In the genomic region with DNA sequence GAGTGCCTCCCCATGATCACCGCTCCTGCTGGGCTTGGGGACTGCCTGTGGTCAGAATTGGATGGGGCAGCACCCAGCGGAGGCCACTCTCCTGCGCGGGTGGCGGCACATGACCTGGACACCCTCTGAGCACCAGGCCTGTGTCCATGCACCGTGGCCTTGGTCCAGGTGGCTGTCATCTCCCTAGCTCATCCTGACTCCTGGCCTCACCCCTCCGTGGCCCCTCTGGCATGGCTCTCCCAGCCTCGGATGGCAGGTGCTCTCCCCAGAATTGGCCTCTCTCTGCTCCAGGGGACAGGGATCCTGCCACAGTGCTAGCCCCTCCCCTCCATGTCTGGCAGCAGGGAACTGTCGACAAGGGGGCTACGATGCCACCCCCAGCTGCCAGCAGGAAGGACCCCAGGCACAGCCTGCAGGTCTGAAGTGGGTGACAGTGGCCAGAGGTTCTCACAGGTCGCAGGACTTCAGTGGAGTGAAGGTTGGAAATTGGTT, we compare ENCODE assay signal across 18 cellular contexts. TPM values are rescaled to one million over a fixed set of nuclear protein-coding genes. Genes with fewer than 3 reads are reported as not detected.
DNase-seq lines count a peak whose midpoint lies in the region; ATAC-seq and TF ChIP-seq lines count a peak whose summit lies in the region.
"Had no signal": no experiment of that assay in that cellular context is flagged by ENCODE, and none has a peak within 500 bp of the region (broad histone marks: within the 10 kb centered on the region; RNA-seq: fewer than 3 reads in every experiment).

No MANE protein-coding gene starts in this region.

- no peaks in the 10 kb centered on the region for H3K27me3 ChIP-seq in heart right ventricle

- peaks cover 19% of the 10 kb centered on the region for H3K4me1 Mint-ChIP-seq in progenitor cell of endocrine pancreas (ENCODE audit: low read depth)
- H3K4me1 Mint-ChIP-seq in HFFc6 (ENCODE audit: low read depth): no peaks in the 10 kb centered on the region
- no peaks in the 10 kb centered on the region for H3K4me1 Mint-ChIP-seq in activated T-cell treated with anti-CD3 and anti-CD28 coated beads, Interleukin-2, amount 50 U/mL, for 4 hours (ENCODE audit: low read depth)

- H3K27ac ChIP-seq in HEK293 (ENCODE audit: extremely low read depth, low read depth, low read length) (no peak overlapping the region), heart right ventricle (peak overlapping the region in 6 of 10 donors; percentile 9 to 59 (median 38))

- peak overlapping the region; percentile 90 for H3K27ac Mint-ChIP-seq in progenitor cell of endocrine pancreas
- H3K27ac Mint-ChIP-seq in HFFc6: no peak overlapping the region

- TF ChIP-seq CTCF in HEK293 (tag by site-specific recombination; IDR thresholded peaks at IDR 0.05) (no peak), heart right ventricle (IDR thresholded peaks at IDR 0.05) (no peak), progenitor cell of endocrine pancreas (IDR thresholded peaks at IDR 0.05; ENCODE audit: unreplicated experiment) (no peak), HFFc6 (IDR thresholded peaks at IDR 0.05) (no peak)

- H3K9me3 Mint-ChIP-seq in progenitor cell of endocrine pancreas (ENCODE audit: low read depth) (no peaks in the 10 kb centered on the region), HFFc6 (no peaks in the 10 kb centered on the region)
- H3K9me3 Mint-ChIP-seq in activated T-cell treated with anti-CD3 and anti-CD28 coated beads, Interleukin-2, amount 50 U/mL, for 4 hours: no peaks in the 10 kb centered on the region

- H3K36me3 ChIP-seq in HEK293 (ENCODE audit: control insufficient read depth in 2 of 2, insufficient read depth in 1 of 2, low read length in 2 of 2): peaks cover 0 to 13% of the 10 kb centered on the region in 2 experiments; a peak in 2 of 3 replicates
- peaks cover 0 to 94% (median 47%) of the 10 kb centered on the region in 9 donors for H3K36me3 ChIP-seq in heart right ventricle

- DNase-seq in SHP77 (lab: John Stamatoyannopoulos, UW) (peak; percentile 71 to 76), heart right ventricle (peak; percentile 36 to 41), progenitor cell of endocrine pancreas (ENCODE audit: low spot score, unreplicated experiment) (no peak), HFFc6 (no peak), NCI-H526 treated with DMSO at 0.1 percent for 48 hours (lab: John Stamatoyannopoulos, UW) (no peak)
- DNase-seq in activated T-cell treated with anti-CD3 and anti-CD28 coated beads, Interleukin-2, amount 50 U/mL, for 4 hours: no peak
- DNase-seq: activated effector memory CD4-positive, alpha-beta T cell treated with anti-CD3 and anti-CD28 coated beads, Interleukin-2, amount 50 U/mL, for 16 hours; cerebellar nuclear complex; COR-L47; GOT3; hippocampal formation; KG1; NCI-H1048; NCI-H2227 treated with DMSO at 0.1 percent for 48 hours; occipital lobe had no signal

- H3K4me3 ChIP-seq in HEK293 (ENCODE audit: low read depth, low read length): no peak overlapping the region
- H3K4me3 ChIP-seq in heart right ventricle: no peak overlapping the region
- H3K4me3 ChIP-seq: GM12878 had no signal

- 43 to 67% methylated on average over 11 of the region's 11 CpGs for WGBS in heart right ventricle, 2 donors

- ATAC-seq in heart right ventricle (peak; percentile 68 to 89 (median 82)), HG03039 (IDR thresholded peaks at IDR 0.05; ENCODE audit: unreplicated experiment) (no peak)
- ATAC-seq in activated T-cell treated with anti-CD3 and anti-CD28 coated beads, Interleukin-2, amount 50 U/mL, for 4 hours: no peak
- ATAC-seq: GM12878 had no signal

- H3K27me3 Mint-ChIP-seq in progenitor cell of endocrine pancreas (no peaks in the 10 kb centered on the region), HFFc6 (ENCODE audit: insufficient read depth) (no peaks in the 10 kb centered on the region)
- H3K27me3 Mint-ChIP-seq in activated T-cell treated with anti-CD3 and anti-CD28 coated beads, Interleukin-2, amount 50 U/mL, for 4 hours (ENCODE audit: low read depth): peaks cover 6% of the 10 kb centered on the region

- no peaks in the 10 kb centered on the region for H3K4me1 ChIP-seq in HEK293 (ENCODE audit: control insufficient read depth, insufficient read depth, low read length)
- H3K4me1 ChIP-seq in heart right ventricle: peaks cover 0 to 24% (median 6%) of the 10 kb centered on the region in 9 donors

- CTCF ChIA-PET in HEK293 (lab: Yijun Ruan, JAX): interaction anchor here (1.3 kb wide), 1 partner anchor 71 kb away, joined by 3 read pairs; no protein-coding TSS in a partner anchor

- H3K9me3 ChIP-seq in HEK293 (ENCODE audit: control insufficient read depth, insufficient read depth, low read depth, low read length) (no peaks in the 10 kb centered on the region), heart right ventricle (no peaks in the 10 kb centered on the region)

- intact Hi-C loops in heart right ventricle (cut with DNase I): no loop called here

- H3K4me3 Mint-ChIP-seq in progenitor cell of endocrine pancreas (ENCODE audit: low read depth) (no peak overlapping the region), HFFc6 (no peak overlapping the region)
- H3K4me3 Mint-ChIP-seq in activated T-cell treated with anti-CD3 and anti-CD28 coated beads, Interleukin-2, amount 50 U/mL, for 4 hours: no peak overlapping the region

- H3K36me3 Mint-ChIP-seq in progenitor cell of endocrine pancreas (ENCODE audit: insufficient read depth) (peaks cover 20% of the 10 kb centered on the region), HFFc6 (ENCODE audit: low read depth) (peaks cover 14% of the 10 kb centered on the region)
- no peaks in the 10 kb centered on the region for H3K36me3 Mint-ChIP-seq in activated T-cell treated with anti-CD3 and anti-CD28 coated beads, Interleukin-2, amount 50 U/mL, for 4 hours (ENCODE audit: insufficient read depth)

- POLR2A ChIA-PET in HEK293 (lab: Yijun Ruan, JAX): no interaction called here

TF ChIP-seq in HEK293, 187 proteins besides CTCF, POLR2A, EP300 and RAD21:
- TF ChIP-seq ZBTB10 (tag by site-specific recombination; IDR thresholded peaks at IDR 0.05) (no peak), ZIC2 (tag by site-specific recombination; IDR thresholded peaks at IDR 0.05) (peak; percentile 70)

RNA-seq across cellular contexts. Expression of gene BTBD16, which starts 37.2 kb away (rescaled TPM):
- total RNA-seq in heart right ventricle (under 1 TPM in 1 of 10 donors, not detected in 9; 0.76 TPM), progenitor cell of endocrine pancreas (not detected in 2 replicates)
- polyA plus RNA-seq in heart right ventricle: under 1 TPM in 1 of 2 donors, not detected in 1; 0.29 TPM
- not detected for total RNA-seq in HFFc6 (2021; fragmentation: NEBNext Ultra II Directional; extraction: Animal tissue kit (Norgen Biotek cat#: 25700))
- not detected for total RNA-seq in activated T-cell treated with anti-CD3 and anti-CD28 coated beads, Interleukin-2, amount 50 U/mL, for 4 hours
- total RNA-seq: GM12878, occipital lobe had no signal

Comparison
In these comparisons a context has a peak if more than half of its experiments do, and no peak if none do; other contexts are left out.
1. DNase-seq: peak in SHP77 (2 of 2) and heart right ventricle (2 of 2); none in progenitor cell of endocrine pancreas (single experiment), HFFc6 (single experiment), NCI-H526 treated with DMSO at 0.1 percent for 48 hours (single experiment) and activated T-cell treated with anti-CD3 and anti-CD28 coated beads, Interleukin-2, amount 50 U/mL, for 4 hours (single experiment).
2. ATAC-seq: peak in heart right ventricle (8 of 8); none in HG03039 (single experiment) and activated T-cell treated with anti-CD3 and anti-CD28 coated beads, Interleukin-2, amount 50 U/mL, for 4 hours (0 of 2).